In genomic region chr20:51958099-51958498, GRCh38 we compare ENCODE assay signal across 18 cellular contexts.
DNase-seq lines count a peak whose midpoint lies in the region; ATAC-seq and TF ChIP-seq lines count a peak whose summit lies in the region.
"Had no signal": no experiment of that assay in that cellular context is flagged by ENCODE, and none has a peak within 500 bp of the region (broad histone marks: within the 10 kb centered on the region; RNA-seq: fewer than 3 reads in every experiment).

No MANE protein-coding gene starts in this region.

- H3K36me3 Mint-ChIP-seq in nephron (ENCODE audit: low read depth), result no peaks in the 10 kb centered on the region
- H3K36me3 Mint-ChIP-seq: CD4-positive, alpha-beta memory T cell had no signal

- H3K4me3 Mint-ChIP-seq in nephron, result peak overlapping the region; percentile 41 to 55 (median 47)
- H3K4me3 Mint-ChIP-seq: CD4-positive, alpha-beta memory T cell had no signal

- H3K9me3 Mint-ChIP-seq in nephron, result peaks cover 3% of the 10 kb centered on the region

- H3K27ac Mint-ChIP-seq in nephron, result peak overlapping the region; percentile 34 to 61 (median 52)
- H3K27ac Mint-ChIP-seq: CD4-positive, alpha-beta memory T cell had no signal

- H3K27me3 Mint-ChIP-seq in nephron (ENCODE audit: low read depth), result peaks cover 6% of the 10 kb centered on the region

- H3K36me3 ChIP-seq in BLaER1 (no peaks in the 10 kb centered on the region), HUES64 (ENCODE audit: insufficient read depth, low read length) (no peaks in the 10 kb centered on the region), brain microvascular endothelial cell (replicated peaks) (no peaks in the 10 kb centered on the region)

- H4K20me1 ChIP-seq in BLaER1, result no peaks in the 10 kb centered on the region

- H3K27ac ChIP-seq in BLaER1, result peak overlapping the region; percentile 40; the same call in 1 of the 2 replicates
- H3K27ac ChIP-seq in HUES64 (ENCODE audit: low read depth, low read length), result peak overlapping the region; percentile 55; the same call in 1 of the 2 replicates
- peak overlapping the region; percentile 90 for H3K27ac ChIP-seq in brain microvascular endothelial cell

- H3K27me3 ChIP-seq in BLaER1, result no peaks in the 10 kb centered on the region
- H3K27me3 ChIP-seq in HUES64 (ENCODE audit: insufficient read depth, low read length), result no peaks in the 10 kb centered on the region
- H3K27me3 ChIP-seq in brain microvascular endothelial cell (replicated peaks), result no peaks in the 10 kb centered on the region

- peaks cover 28% of the 10 kb centered on the region for H3K4me1 Mint-ChIP-seq in nephron

- WGBS in HUES64, result 91% methylated on average over 1 of the region's 4 CpGs

- in situ Hi-C loops in brain microvascular endothelial cell (cut with HindIII; ENCODE audit: low pct_ligation_motif_present, low sequenced_read_pairs), result no loop called here

- H3K9me3 ChIP-seq in BLaER1, result peaks cover 15% of the 10 kb centered on the region
- no peaks in the 10 kb centered on the region for H3K9me3 ChIP-seq in HUES64 (ENCODE audit: insufficient read depth, low read depth, low read length)

- no peak for ATAC-seq in HG02981 (IDR thresholded peaks at IDR 0.05; ENCODE audit: unreplicated experiment)

- peak overlapping the region; percentile 74 for H3K4me2 ChIP-seq in BLaER1

- peaks cover 48% of the 10 kb centered on the region for H3K4me1 ChIP-seq in BLaER1
- peaks cover 51% of the 10 kb centered on the region for H3K4me1 ChIP-seq in HUES64 (ENCODE audit: insufficient read depth, low read length)

- DNase-seq in brain microvascular endothelial cell (no peak), NOMO-1 (lab: John Stamatoyannopoulos, UW; ENCODE audit: unreplicated experiment in 2 of 2) (no peak), NCI-H82 (lab: John Stamatoyannopoulos, UW) (no peak)
- no peak for DNase-seq in stimulated activated CD4-positive, alpha-beta T cell treated with anti-CD3 and anti-CD28 coated beads, Interleukin-2, amount 100 ng/mL, for 24 hours
- DNase-seq: CD4-positive, alpha-beta memory T cell; DMS79; H7; MM.1S; NCI-H1105; NCI-H187 treated with DMSO at 0.1 percent for 48 hours; NCI-H446 treated with DMSO at 0.1 percent for 48 hours; NCI-H748 treated with DMSO at 0.1 percent for 48 hours; SIG-M5; SW 1271 had no signal

- H3K4me3 ChIP-seq in BLaER1 (no peak overlapping the region), HUES64 (ENCODE audit: low read length) (no peak overlapping the region), brain microvascular endothelial cell (ENCODE audit: low read depth, low read length) (no peak overlapping the region)

- H3K9ac ChIP-seq in BLaER1 (no peak overlapping the region), HUES64 (ENCODE audit: low read depth, low read length) (no peak overlapping the region)

- TF ChIP-seq CTCF in brain microvascular endothelial cell (IDR thresholded peaks at IDR 0.05; ENCODE audit: low read depth, low read length, missing control alignments), result no peak
- TF ChIP-seq CTCF in nephron (IDR thresholded peaks at IDR 0.05; ENCODE audit: unreplicated experiment in 3 of 3), result no peak

Comparison
In these comparisons a context has a peak if more than half of its experiments do, and no peak if none do; other contexts are left out.
1. H3K27ac ChIP-seq: peak in every context shown above with its lines; median percentile 90 in brain microvascular endothelial cell; 55 in HUES64; 40 in BLaER1.